Comparison of ENCODE assay signal across 8 cellular contexts in the genomic region with DNA sequence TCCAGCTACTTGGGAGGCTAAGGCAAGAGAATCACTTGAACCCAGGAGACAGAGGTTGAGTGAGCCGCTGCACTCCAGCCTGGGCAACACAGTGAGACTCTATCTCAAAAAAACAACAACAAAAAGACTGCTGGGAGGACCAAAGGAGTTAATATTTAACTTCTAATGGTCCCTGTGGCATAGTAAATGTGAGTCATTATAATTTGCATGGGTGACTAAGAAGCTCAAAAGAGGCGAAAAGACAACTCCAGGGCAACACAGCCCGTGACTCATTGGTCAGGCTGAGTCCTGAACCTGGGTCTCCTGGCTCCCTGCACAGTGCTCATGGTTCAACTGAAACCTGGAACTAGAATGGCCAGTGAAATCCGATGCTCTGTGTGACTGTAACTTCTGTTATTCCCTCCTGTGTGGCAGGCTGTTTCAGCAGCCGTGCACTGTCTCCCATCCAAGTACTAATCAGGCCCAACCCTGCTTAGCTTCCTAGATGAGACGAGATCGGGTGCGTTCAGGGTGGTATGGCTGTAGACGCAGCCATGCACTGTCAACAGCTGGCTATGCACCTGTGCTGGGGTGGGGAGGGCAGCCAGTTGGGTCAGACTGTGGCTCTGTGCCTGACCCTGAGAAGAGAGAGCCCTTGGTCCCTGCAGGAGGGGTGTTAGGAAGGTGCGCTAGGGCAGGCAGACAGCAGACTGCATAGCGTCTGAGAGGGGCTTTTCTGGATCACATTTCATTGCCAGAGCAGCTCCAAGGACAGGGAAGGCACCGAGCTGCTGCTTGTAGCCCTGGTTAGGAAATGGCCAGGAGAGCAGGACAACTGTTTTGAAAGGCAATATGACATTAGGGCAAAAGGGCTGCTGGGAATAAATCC. TPM values are rescaled to one million over a fixed set of nuclear protein-coding genes. Genes with fewer than 3 reads are reported as not detected.
DNase-seq lines count a peak whose midpoint lies in the region; ATAC-seq, FAIRE-seq and TF ChIP-seq lines count a peak whose summit lies in the region.

No MANE protein-coding gene starts in this region.

- H3K27ac ChIP-seq in epithelial cell of prostate (no peak overlapping the region), kidney (ENCODE audit: low read depth in 2 of 2, low read length in 2 of 2) (no peak overlapping the region)

- peaks cover 4 to 6% of the 10 kb centered on the region in 2 donors for H3K4me1 ChIP-seq in kidney (ENCODE audit: control insufficient read depth in 1 of 2, insufficient read depth in 1 of 2, low read depth in 1 of 2, low read length in 2 of 2)

- FAIRE-seq in kidney (lab: Jason Lieb, UNC): no peak

- H3K36me3 ChIP-seq in kidney (ENCODE audit: control insufficient read depth in 1 of 2, insufficient read depth in 2 of 2, low read length in 2 of 2): no peaks in the 10 kb centered on the region

- H3K9ac ChIP-seq in kidney (ENCODE audit: low read length in 2 of 2): no peak overlapping the region

- no peak for TF ChIP-seq CTCF in kidney (IDR thresholded peaks at IDR 0.05; ENCODE audit: borderline replicate concordance, extremely low read depth, insufficient read depth)

- no peaks in the 10 kb centered on the region for H3K9me3 ChIP-seq in kidney (ENCODE audit: control insufficient read depth in 1 of 2, low read length in 2 of 2)

- DNase-seq in ACHN (peak; percentile 91), HK-2 (ENCODE audit: unreplicated experiment) (peak; percentile 50), epithelial cell of prostate (ENCODE audit: low read depth, low spot score) (peak; percentile 72), globus pallidus (ENCODE audit: low spot score) (no peak), ecto neural progenitor cell (ENCODE audit: low spot score) (no peak), kidney (no peak)
- DNase-seq in activated effector memory CD4-positive, alpha-beta T cell treated with Interleukin-2 at 50 U/mL for 16 hours: no peak

- ATAC-seq in GM18907 (IDR thresholded peaks at IDR 0.05; ENCODE audit: unreplicated experiment): peak; percentile 79

- in situ Hi-C loops in ACHN (cut with HindIII; ENCODE audit: low pct_ligation_motif_present, low pct_unique_long_range_greater_than_20kb, low sequenced_read_pairs): no loop called here

- H3K4me3 ChIP-seq in kidney (ENCODE audit: low read length in 2 of 2): no peak overlapping the region

- intact Hi-C loops in kidney (cut with DNase I): no loop called here

RNA-seq across cellular contexts. Expression of gene GPRC5C, which starts 14.5 kb away (rescaled TPM):
- 358 TPM for total RNA-seq in kidney
- polyA plus RNA-seq in kidney (ENCODE audit: insufficient read depth, low read depth, low replicate concordance): 242 TPM

RNA-seq across cellular contexts. Expression of gene CD300A, which starts 49.0 kb away (rescaled TPM):
- 8.2 TPM for total RNA-seq in kidney
- 3.1 TPM for polyA plus RNA-seq in kidney (ENCODE audit: insufficient read depth, low read depth, low replicate concordance)

RNA-seq across cellular contexts. Expression of gene GPR142, which starts 50.1 kb away (rescaled TPM):
- not detected for total RNA-seq in kidney
- not detected for polyA plus RNA-seq in kidney (ENCODE audit: insufficient read depth, low read depth, low replicate concordance)

RNA-seq across cellular contexts. Expression of gene BTBD17, which starts 55.7 kb away (rescaled TPM):
- not detected for total RNA-seq in kidney
- not detected for polyA plus RNA-seq in kidney (ENCODE audit: insufficient read depth, low read depth, low replicate concordance)

Comparison
In these comparisons a context has a peak if more than half of its experiments do, and no peak if none do; other contexts are left out.
1. DNase-seq: peak in ACHN (single experiment), HK-2 (single experiment) and epithelial cell of prostate (single experiment); none in activated effector memory CD4-positive, alpha-beta T cell treated with Interleukin-2 at 50 U/mL for 16 hours (single experiment), globus pallidus (single experiment), ecto neural progenitor cell (single experiment) and kidney (single experiment).